In the genomic region with DNA sequence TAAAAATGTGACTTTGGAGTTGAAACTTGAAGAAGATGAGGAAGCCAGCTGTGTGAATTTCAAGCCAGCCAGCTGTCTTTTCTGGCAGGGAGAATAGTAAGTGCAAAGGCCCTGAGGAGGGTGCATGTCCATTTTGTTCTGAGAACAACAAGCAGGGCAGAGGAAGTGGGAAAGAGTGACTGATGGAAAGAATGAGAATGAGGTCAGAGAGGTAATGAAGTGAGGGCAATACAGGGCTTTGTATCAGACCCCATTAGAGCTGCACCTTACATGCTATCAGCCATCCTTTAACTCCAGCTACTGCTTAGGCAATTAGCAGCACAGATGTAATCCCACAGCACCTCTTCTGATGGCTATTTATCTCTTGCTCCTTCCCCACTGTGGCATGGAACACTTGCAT, we compare ENCODE assay signal across 27 cellular contexts.
"Had no signal": no experiment of that assay in that cellular context is flagged by ENCODE, and none has a peak within 500 bp of the region (broad histone marks: within the 10 kb centered on the region; RNA-seq: fewer than 3 reads in every experiment).

No MANE protein-coding gene starts in this region.

- H3K9me3 Mint-ChIP-seq: dendritic cell treated with granulocyte-macrophage colony-stimulating factor and Interleukin-4, amounts not matched to agents 40 ng/mL and 50 ng/mL, for 4 days; effector memory CD8-positive, alpha-beta T cell; endodermal cell; mesothelial cell of epicardium had no signal

- H3K36me3 Mint-ChIP-seq: mesothelial cell of epicardium had no signal

- H3K27ac Mint-ChIP-seq: dendritic cell treated with granulocyte-macrophage colony-stimulating factor and Interleukin-4, amounts not matched to agents 40 ng/mL and 50 ng/mL, for 4 days; effector memory CD8-positive, alpha-beta T cell; endodermal cell; mesothelial cell of epicardium had no signal

- H3K27ac ChIP-seq: colonic mucosa, epithelial cell of prostate, esophagus squamous epithelium, gastrocnemius medialis, heart right ventricle, hepatocyte, left lung, lower lobe of right lung had no signal

- H3K27me3 ChIP-seq: colonic mucosa, esophagus squamous epithelium, gastrocnemius medialis, heart right ventricle, hepatocyte, left lung had no signal

- H3K4me1 Mint-ChIP-seq: mesothelial cell of epicardium had no signal

- H3K79me2 ChIP-seq: hepatocyte had no signal

- H3K9me3 ChIP-seq: colonic mucosa, esophagus squamous epithelium, gastrocnemius medialis, heart right ventricle, left lung, lower lobe of right lung, mucosa of descending colon had no signal

- H3K4me3 Mint-ChIP-seq: dendritic cell treated with granulocyte-macrophage colony-stimulating factor and Interleukin-4, amounts not matched to agents 40 ng/mL and 50 ng/mL, for 4 days; effector memory CD8-positive, alpha-beta T cell; endodermal cell; mesothelial cell of epicardium had no signal

- H3K4me1 ChIP-seq: colonic mucosa, heart right ventricle, left lung, lower lobe of right lung had no signal

- H3K36me3 ChIP-seq: colonic mucosa, esophagus squamous epithelium, gastrocnemius medialis, heart right ventricle, left lung, lower lobe of right lung had no signal

- FAIRE-seq: endometrium, islet of Langerhans, keratinocyte had no signal

- DNase-seq: colonic mucosa; cortex of kidney; effector CD8-positive, alpha-beta T cell; effector memory CD8-positive, alpha-beta T cell; endodermal cell; erythroblast; esophagus squamous epithelium; foreskin fibroblast; foreskin melanocyte; gastrocnemius medialis; glutamatergic neuron; head of caudate nucleus; heart right ventricle; left cardiac atrium; left lung; left ventricle myocardium superior; lower lobe of right lung; mesenchymal stem cell; mucosa of descending colon had no signal

- ATAC-seq: effector memory CD8-positive, alpha-beta T cell; esophagus mucosa; gastrocnemius medialis; heart right ventricle; left cardiac atrium; left lung; left ventricle myocardium superior; lower lobe of right lung; mucosa of descending colon had no signal

- H2AFZ ChIP-seq: hepatocyte had no signal

- H3K4me2 ChIP-seq: hepatocyte had no signal

- H3K4me3 ChIP-seq: colonic mucosa, esophagus squamous epithelium, gastrocnemius medialis, heart right ventricle, hepatocyte, left lung, lower lobe of right lung, mucosa of descending colon had no signal
